In genomic region chr19:55373993-55374757, GRCh38 we compare ENCODE assay signal across 1 cellular context.
TF ChIP-seq lines count a peak whose summit lies in the region.

No MANE protein-coding gene starts in this region.

TF ChIP-seq in A549, 52 proteins besides CTCF, POLR2A, EP300 and RAD21:
- TF ChIP-seq ESRRA (IDR thresholded peaks at IDR 0.05; ENCODE audit: borderline replicate concordance, low read length), result no peak
- TF ChIP-seq CEBPB (IDR thresholded peaks at IDR 0.05), result peak in 1 of 2 experiments; percentile 50; a peak in 1 of 4 replicates
- TF ChIP-seq GATA3 (IDR thresholded peaks at IDR 0.05; ENCODE audit: borderline replicate concordance), result peak; percentile 88
- TF ChIP-seq POLR2AphosphoS2 (conservative IDR thresholded peaks at IDR 0.05; ENCODE audit: low read length), result no peak
- TF ChIP-seq BCL3 (IDR thresholded peaks at IDR 0.05), result peak; percentile 63; the same call in 1 of the 3 replicates
- 0 out of 2 replicates have a peak, but pooled peaks have one; percentile 17 for TF ChIP-seq RARB (CRISPR knock-in tag; IDR thresholded peaks at IDR 0.05)
- peak; percentile 63 for TF ChIP-seq MAX (IDR thresholded peaks at IDR 0.05)
- peak; percentile 61; the same call in 1 of the 2 replicates for TF ChIP-seq HOXB5 (CRISPR knock-in tag; IDR thresholded peaks at IDR 0.05)
- TF ChIP-seq BHLHE40 (IDR thresholded peaks at IDR 0.05; ENCODE audit: low read depth, low read length), result no peak
- peak; percentile 81 for TF ChIP-seq PBX3 (IDR thresholded peaks at IDR 0.05)
- no peak for TF ChIP-seq KDM5A (IDR thresholded peaks at IDR 0.05)
- TF ChIP-seq JUNB (IDR thresholded peaks at IDR 0.05), result peak; percentile 85
- peak; percentile 24; the same call in 2 of the 3 replicates for TF ChIP-seq SMC3 (IDR thresholded peaks at IDR 0.05)
- TF ChIP-seq HES2 (IDR thresholded peaks at IDR 0.05), result 0 out of 2 replicates have a peak, but pooled peaks have one; percentile 8
- no peak for TF ChIP-seq ZFP36 (IDR thresholded peaks at IDR 0.05; ENCODE audit: borderline replicate concordance, partially characterized antibody)
- TF ChIP-seq FOSL2 (IDR thresholded peaks at IDR 0.05), result peak; percentile 65; the same call in 1 of the 2 replicates
- peak; percentile 35; the same call in 1 of the 2 replicates for TF ChIP-seq FOSL2 (CRISPR knock-in tag; IDR thresholded peaks at IDR 0.05)
- TF ChIP-seq MAFK (IDR thresholded peaks at IDR 0.05; ENCODE audit: partially characterized antibody), result no peak
- peak; percentile 88 to 98; a peak in 4 of 5 replicates for TF ChIP-seq JUN (IDR thresholded peaks at IDR 0.05)
- peak; percentile 89; the same call in 1 of the 2 replicates for TF ChIP-seq TFCP2L1 (CRISPR knock-in tag; IDR thresholded peaks at IDR 0.05)
